ENCODE assay signal across 29 cellular contexts in the genomic region with DNA sequence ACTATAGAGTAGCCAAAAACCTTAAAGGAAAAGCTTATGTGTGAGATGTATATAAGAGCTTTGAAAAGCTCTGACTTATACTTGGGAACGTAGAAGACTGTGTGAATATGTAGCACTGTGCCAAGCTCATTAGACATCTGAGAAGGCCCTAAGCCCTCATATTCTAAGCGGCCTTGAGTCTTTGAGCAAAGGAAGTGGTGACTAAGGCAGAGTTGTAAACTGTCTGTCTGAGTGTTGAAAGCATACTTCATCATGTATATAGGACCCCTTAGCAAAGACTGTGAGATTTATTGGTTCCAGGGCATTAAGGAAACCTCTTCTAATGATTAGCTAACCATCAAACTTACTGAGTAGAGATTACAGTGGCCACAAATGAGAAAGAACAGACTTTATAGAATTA.
DNase-seq lines count a peak whose midpoint lies in the region; ATAC-seq, FAIRE-seq and TF ChIP-seq lines count a peak whose summit lies in the region.
"Had no signal": no experiment of that assay in that cellular context is flagged by ENCODE, and none has a peak within 500 bp of the region (broad histone marks: within the 10 kb centered on the region; RNA-seq: fewer than 3 reads in every experiment).

No MANE protein-coding gene starts in this region.

- H3K4me2 ChIP-seq in HCT116 (ENCODE audit: low read length) (no peak overlapping the region), endothelial cell of umbilical vein (ENCODE audit: insufficient read depth, low read length) (no peak overlapping the region), mesenchymal stem cell (ENCODE audit: low read length, poor library complexity, severe bottlenecking) (no peak overlapping the region)

- POLR2A ChIA-PET in HCT116 (lab: Charles Lee) = no interaction called here
- POLR2A ChIA-PET in endothelial cell of umbilical vein (lab: Charles Lee) = no interaction called here
- POLR2A ChIA-PET in GM10248 (lab: Yijun Ruan, JAX) = interaction anchor here (0.6 kb wide), 1 partner anchor 1171 kb away, joined by 3 read pairs; no protein-coding TSS in a partner anchor

- H3K27ac ChIP-seq in HCT116 (ENCODE audit: low read depth, low read length) (no peak overlapping the region), endothelial cell of umbilical vein (ENCODE audit: insufficient read depth, low read depth, low read length) (no peak overlapping the region), mesenchymal stem cell (ENCODE audit: low read length, poor library complexity, severe bottlenecking) (no peak overlapping the region), coronary artery (no peak overlapping the region)
- H3K27ac ChIP-seq: SJSA1 had no signal

- CTCF ChIA-PET in HCT116 (lab: Charles Lee) (no interaction called here), endothelial cell of umbilical vein (lab: Charles Lee) (interaction anchor here (0.8 to 1.3 kb wide), 2 partner anchors 14 to 24 kb away, joined by 3 to 5 read pairs; no protein-coding TSS in a partner anchor), GM10248 (lab: Yijun Ruan, JAX) (interaction anchor here (0.9 to 2.2 kb wide), 3 partner anchors 12 to 188 kb away, joined by 4 to 7 read pairs (median 6); no protein-coding TSS in a partner anchor)

- no peaks in the 10 kb centered on the region for H3K27me3 ChIP-seq in HCT116 (ENCODE audit: insufficient read depth, low read length)
- no peaks in the 10 kb centered on the region for H3K27me3 ChIP-seq in endothelial cell of umbilical vein (ENCODE audit: control insufficient read depth in 2 of 2, insufficient read depth in 2 of 2, low read length in 2 of 2)
- no peaks in the 10 kb centered on the region for H3K27me3 ChIP-seq in mesenchymal stem cell (ENCODE audit: control insufficient read depth in 1 of 2, insufficient read depth in 1 of 2, low read length in 2 of 2)
- H3K27me3 ChIP-seq: SJSA1 had no signal

- H3K79me2 ChIP-seq in HCT116 (ENCODE audit: insufficient read depth, low read length) (no peaks in the 10 kb centered on the region), endothelial cell of umbilical vein (ENCODE audit: control insufficient read depth, insufficient read depth, low read length) (no peaks in the 10 kb centered on the region)

- H3K36me3 ChIP-seq in HCT116 (ENCODE audit: control insufficient read depth in 1 of 2, insufficient read depth in 2 of 2, low read length in 2 of 2) (no peaks in the 10 kb centered on the region), endothelial cell of umbilical vein (ENCODE audit: control insufficient read depth in 2 of 2, extremely low read depth in 1 of 2, insufficient read depth in 2 of 2, low read length in 2 of 2) (no peaks in the 10 kb centered on the region), mesenchymal stem cell (ENCODE audit: control insufficient read depth in 1 of 2, insufficient read depth in 2 of 2, low read depth in 1 of 2, low read length in 2 of 2) (no peaks in the 10 kb centered on the region)
- H3K36me3 ChIP-seq: SJSA1 had no signal

- H4K8ac ChIP-seq in mesenchymal stem cell (ENCODE audit: low read length) = no peak overlapping the region

- RAD21 ChIA-PET in HCT116 (lab: Charles Lee; ENCODE audit: low non-redundant PET in 1 of 2, low total read pairs in 2 of 2, uncharacterized antibody in 2 of 2, unreplicated experiment in 2 of 2) = no interaction called here

- no peak overlapping the region for H3K9ac ChIP-seq in HCT116 (ENCODE audit: low read length)
- H3K9ac ChIP-seq in endothelial cell of umbilical vein (replicated peaks; ENCODE audit: extremely low read depth, insufficient read depth, low read length) = no peak overlapping the region
- H3K9ac ChIP-seq in mesenchymal stem cell (ENCODE audit: low read length) = no peak overlapping the region

- no peaks in the 10 kb centered on the region for H3K9me1 ChIP-seq in endothelial cell of umbilical vein (replicated peaks; ENCODE audit: control insufficient read depth, extremely low read depth, insufficient read depth, low read length)

- H3K9me3 ChIP-seq in HCT116 (ENCODE audit: control insufficient read depth in 1 of 2, insufficient read depth in 1 of 2, low read depth in 1 of 2, low read length in 2 of 2) (no peaks in the 10 kb centered on the region), endothelial cell of umbilical vein (replicated peaks; ENCODE audit: control insufficient read depth, insufficient read depth, low read length) (no peaks in the 10 kb centered on the region), mesenchymal stem cell (ENCODE audit: control insufficient read depth, low read length) (peaks cover 13% of the 10 kb centered on the region)
- H3K9me3 ChIP-seq: SJSA1 had no signal

- H4K91ac ChIP-seq in mesenchymal stem cell (ENCODE audit: low read length) = no peak overlapping the region

- H2BK15ac ChIP-seq in mesenchymal stem cell (ENCODE audit: low read depth, poor library complexity, severe bottlenecking) = no peak overlapping the region

- H3K4ac ChIP-seq in mesenchymal stem cell (ENCODE audit: low read depth in 1 of 2, low read length in 2 of 2) = no peak overlapping the region

- no peak overlapping the region for H3K4me3 ChIP-seq in HCT116 (replicated peaks in 1 of 2; ENCODE audit: low read depth in 1 of 2, low read length in 2 of 2)
- no peak overlapping the region for H3K4me3 ChIP-seq in endothelial cell of umbilical vein (replicated peaks in 1 of 3; ENCODE audit: insufficient read depth in 1 of 3, low read depth in 1 of 3, low read length in 3 of 3)
- H3K4me3 ChIP-seq in mesenchymal stem cell (ENCODE audit: insufficient read depth in 1 of 2, low read depth in 1 of 2, low read length in 2 of 2) = no peak overlapping the region
- no peak overlapping the region for H3K4me3 ChIP-seq in coronary artery
- H3K4me3 ChIP-seq: K562, SJSA1 had no signal

- H3K23ac ChIP-seq in mesenchymal stem cell (ENCODE audit: low read length in 2 of 2) = no peak overlapping the region

- H2AFZ ChIP-seq in HCT116 (ENCODE audit: low read depth, low read length, poor library complexity, severe bottlenecking) (no peak overlapping the region), endothelial cell of umbilical vein (ENCODE audit: low read depth, low read length) (no peak overlapping the region), mesenchymal stem cell (ENCODE audit: low read depth, low read length) (no peak overlapping the region)

- no peak overlapping the region for H3K18ac ChIP-seq in mesenchymal stem cell (ENCODE audit: low read depth in 1 of 2, low read length in 2 of 2)

- H2BK5ac ChIP-seq in mesenchymal stem cell (ENCODE audit: low read depth, low read length, poor library complexity, severe bottlenecking) = no peak overlapping the region

- dilution Hi-C loops in endothelial cell of umbilical vein (cut with MboI; ENCODE audit: extremely low pct_ligation_motif_present, low sequenced_read_pairs) = no loop called here

- no peaks in the 10 kb centered on the region for H3K9me2 ChIP-seq in HCT116 (ENCODE audit: insufficient read depth)

- TF ChIP-seq CTCF in HCT116 (IDR thresholded peaks at IDR 0.05 in 2 of 3, conservative IDR thresholded peaks at IDR 0.05 in 1 of 3; ENCODE audit: borderline replicate concordance in 1 of 3, insufficient read depth in 1 of 3, low read depth in 2 of 3, low read length in 2 of 3) (no peak), endothelial cell of umbilical vein (IDR thresholded peaks at IDR 0.05; ENCODE audit: extremely low read depth in 1 of 2, insufficient read depth in 1 of 2, low read depth in 1 of 2, low read length in 2 of 2) (no peak), GM10248 (IDR thresholded peaks at IDR 0.05; ENCODE audit: control extremely low read depth, extremely low read depth, low read depth, missing control alignments) (no peak), coronary artery (IDR thresholded peaks at IDR 0.05) (no peak)

- 14% methylated on average over 2 of the region's 2 CpGs for WGBS in mesenchymal stem cell

- intact Hi-C loops in HCT116 (cut with micrococcal nuclease) = no loop called here
- intact Hi-C loops in endothelial cell of umbilical vein (cut with micrococcal nuclease) = no loop called here

- H3K4me1 ChIP-seq in HCT116 (ENCODE audit: control insufficient read depth in 1 of 2, insufficient read depth in 2 of 2, low read length in 2 of 2) = no peaks in the 10 kb centered on the region
- H3K4me1 ChIP-seq in endothelial cell of umbilical vein (ENCODE audit: control insufficient read depth, extremely low read depth, insufficient read depth, low read length) = no peaks in the 10 kb centered on the region
- H3K4me1 ChIP-seq in mesenchymal stem cell (ENCODE audit: control insufficient read depth, insufficient read depth, low read depth, low read length) = no peaks in the 10 kb centered on the region
- H3K4me1 ChIP-seq: SJSA1 had no signal

- H3K14ac ChIP-seq in mesenchymal stem cell (ENCODE audit: low read length in 2 of 2) = no peak overlapping the region

- FAIRE-seq in endothelial cell of umbilical vein (lab: Jason Lieb, UNC) = no peak
- FAIRE-seq: GM12892, GM18507, H1, HTR-8/SVneo, K562 had no signal

- TF ChIP-seq POLR2A in HCT116 (IDR thresholded peaks at IDR 0.05; ENCODE audit: borderline replicate concordance, extremely low read depth, insufficient read depth, insufficient read length) = no peak
- TF ChIP-seq POLR2A in endothelial cell of umbilical vein (IDR thresholded peaks at IDR 0.05; ENCODE audit: low read depth, low read length) = no peak

- DNase-seq in EH (ENCODE audit: low read depth) = peak; percentile 25
- no peak for DNase-seq in HCT116 (ENCODE audit: low read depth, low spot score)
- peak; percentile 52 for DNase-seq in endothelial cell of umbilical vein (ENCODE audit: low read depth, low spot score)
- DNase-seq in mesenchymal stem cell = peak; percentile 81
- no peak for DNase-seq in GM10248 (ENCODE audit: extremely low spot score)
- no peak for DNase-seq in coronary artery (ENCODE audit: low spot score)
- no peak for DNase-seq in NCI-H2227 treated with DMSO at 0.1 percent for 48 hours (lab: John Stamatoyannopoulos, UW)
- DNase-seq: Calu3; DMS79 treated with DMSO at 0.1 percent for 48 hours; GF-D8; HCEC 1CT; Kasumi-1; NCI-H1105 treated with DMSO at 0.1 percent for 48 hours; NCI-H146; NCI-H1930; NCI-H2107; NCI-H446 treated with DMSO at 0.1 percent for 48 hours; NCI-H526; NCI-H82; NK-92 treated with Interleukin-12 subunit alpha and Interleukin-12 subunit beta, amount 100 ng/mL, for 24 hours; PC-3; Right ventricle myocardium superior; RPMI8226 had no signal

- no peak overlapping the region for H2BK120ac ChIP-seq in mesenchymal stem cell (ENCODE audit: low read depth, low read length)

- H2AK5ac ChIP-seq in mesenchymal stem cell (ENCODE audit: low read length, severe bottlenecking) = no peak overlapping the region

- ATAC-seq in HCT116 = no peak
- ATAC-seq: K562, PC-3 had no signal

- no peak overlapping the region for H2BK12ac ChIP-seq in mesenchymal stem cell (ENCODE audit: low read length in 2 of 2)

- no peak for TF ChIP-seq RAD21 in HCT116 (IDR thresholded peaks at IDR 0.05; ENCODE audit: low read depth)

- H4K20me1 ChIP-seq in HCT116 (ENCODE audit: insufficient read depth) (no peaks in the 10 kb centered on the region), endothelial cell of umbilical vein (replicated peaks; ENCODE audit: control insufficient read depth, extremely low read depth, insufficient read depth, low read length) (no peaks in the 10 kb centered on the region)

- BruUV-seq in HCT116 (replicated peaks; lab: Mats Ljungman, UMichigan) (no TSS peak), endothelial cell of umbilical vein (replicated peaks; lab: Mats Ljungman, UMichigan) (no TSS peak)

- H3K79me1 ChIP-seq in mesenchymal stem cell (replicated peaks; ENCODE audit: low read length, poor library complexity, severe bottlenecking) = no peaks in the 10 kb centered on the region

Comparison
In these comparisons a context has a peak if more than half of its experiments do, and no peak if none do; other contexts are left out.
1. DNase-seq: peak in EH (single experiment), endothelial cell of umbilical vein (single experiment) and mesenchymal stem cell (single experiment); none in HCT116 (single experiment), GM10248 (single experiment), coronary artery (single experiment) and NCI-H2227 treated with DMSO at 0.1 percent for 48 hours (single experiment).